ENCODE assay signal across 15 cellular contexts in the genomic region with DNA sequence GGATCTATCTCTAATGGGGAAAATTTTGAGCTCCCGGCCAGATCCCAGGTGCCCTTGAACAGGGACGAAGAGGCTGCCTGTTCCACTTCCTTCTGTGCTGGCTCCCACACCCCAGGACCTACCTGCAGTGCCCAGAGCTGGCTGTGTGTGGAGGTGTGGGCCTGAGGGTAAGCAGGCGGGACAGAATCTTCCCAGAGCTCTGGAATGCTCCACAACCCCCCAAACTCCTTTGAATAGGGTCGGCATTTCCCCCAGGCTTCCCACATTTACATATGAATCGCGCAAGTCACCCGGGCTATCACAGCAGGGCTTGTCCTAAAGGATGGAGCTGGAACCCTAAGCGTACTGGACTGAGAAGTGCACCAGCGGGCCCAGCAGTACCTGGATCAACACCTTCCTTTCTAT.
DNase-seq lines count a peak whose midpoint lies in the region; ATAC-seq and TF ChIP-seq lines count a peak whose summit lies in the region.
"Had no signal": no experiment of that assay in that cellular context is flagged by ENCODE, and none has a peak within 500 bp of the region (broad histone marks: within the 10 kb centered on the region; RNA-seq: fewer than 3 reads in every experiment).

No MANE protein-coding gene starts in this region.

- DNase-seq in GM23338 (ENCODE audit: low spot score) (peak; percentile 99), SK-N-MC (ENCODE audit: low read depth, low spot score) (no peak), right atrium auricular region (ENCODE audit: low spot score) (no peak), COLO668 (lab: John Stamatoyannopoulos, UW; ENCODE audit: unreplicated experiment) (no peak), SHP77 (lab: John Stamatoyannopoulos, UW) (no peak)
- DNase-seq: activated CD4-positive, alpha-beta memory T cell treated with anti-CD3 and anti-CD28 coated beads for 36 hours; activated naive CD8-positive, alpha-beta T cell treated with anti-CD3 and anti-CD28 coated beads for 36 hours; HCEC 1CT; midbrain; NCI-H524 had no signal

- peaks cover 37% of the 10 kb centered on the region for H3K4me1 ChIP-seq in GM23338 (ENCODE audit: insufficient read depth)
- H3K4me1 ChIP-seq in right atrium auricular region = peaks cover 0 to 38% of the 10 kb centered on the region in 2 donors

- TF ChIP-seq CTCF in GM23338 (conservative IDR thresholded peaks at IDR 0.05; ENCODE audit: low read depth in 2 of 2) (peak; percentile 63 to 77), right atrium auricular region (IDR thresholded peaks at IDR 0.05) (no peak), neural cell (IDR thresholded peaks at IDR 0.05; ENCODE audit: poor library complexity, severe bottlenecking) (peak; percentile 37)

- peaks cover 9% of the 10 kb centered on the region for H4K20me1 ChIP-seq in GM23338 (replicated peaks; ENCODE audit: insufficient read depth)
- H4K20me1 ChIP-seq in neural cell (ENCODE audit: insufficient read depth) = no peaks in the 10 kb centered on the region

- H3K9me3 ChIP-seq in SK-N-MC (ENCODE audit: low read depth, low read length) (no peaks in the 10 kb centered on the region), right atrium auricular region (no peaks in the 10 kb centered on the region), neural cell (ENCODE audit: low read length) (no peaks in the 10 kb centered on the region)
- H3K9me3 ChIP-seq: BLaER1, esophagus muscularis mucosa had no signal

- peaks cover 16% of the 10 kb centered on the region for H3K27me3 Mint-ChIP-seq in GM23338 (ENCODE audit: insufficient read depth, low read depth, poor library complexity)
- H3K27me3 Mint-ChIP-seq: activated CD4-positive, alpha-beta memory T cell treated with anti-CD3 and anti-CD28 coated beads for 36 hours; activated naive CD8-positive, alpha-beta T cell treated with anti-CD3 and anti-CD28 coated beads for 36 hours had no signal

- peaks cover 6% of the 10 kb centered on the region for H3K36me3 ChIP-seq in GM23338 (ENCODE audit: insufficient read depth)
- no peaks in the 10 kb centered on the region; the same call in 1 of the 2 replicates for H3K36me3 ChIP-seq in SK-N-MC (ENCODE audit: insufficient read depth, low read length)
- H3K36me3 ChIP-seq in right atrium auricular region = peaks cover under 1% of the 10 kb centered on the region
- no peaks in the 10 kb centered on the region for H3K36me3 ChIP-seq in neural cell (ENCODE audit: insufficient read depth, low read length)

- peaks cover 64% of the 10 kb centered on the region for H3K79me2 ChIP-seq in GM23338 (replicated peaks; ENCODE audit: insufficient read depth)
- H3K79me2 ChIP-seq in neural cell (replicated peaks; ENCODE audit: insufficient read depth, low read length) = peaks cover 26% of the 10 kb centered on the region

- peaks cover 39% of the 10 kb centered on the region for H3K4me1 Mint-ChIP-seq in GM23338

- H3F3A ChIP-seq in GM23338 (replicated peaks; ENCODE audit: low read depth) (peaks cover 7% of the 10 kb centered on the region), neural cell (ENCODE audit: insufficient read depth, low read length, poor library complexity, severe bottlenecking) (no peaks in the 10 kb centered on the region)

- no peak for TF ChIP-seq EP300 in neural cell (conservative IDR thresholded peaks at IDR 0.05; ENCODE audit: poor library complexity, severe bottlenecking)

- H3K36me3 Mint-ChIP-seq in GM23338 (ENCODE audit: low read depth) = peaks cover 35% of the 10 kb centered on the region
- H3K36me3 Mint-ChIP-seq: activated CD4-positive, alpha-beta memory T cell treated with anti-CD3 and anti-CD28 coated beads for 36 hours; activated naive CD8-positive, alpha-beta T cell treated with anti-CD3 and anti-CD28 coated beads for 36 hours had no signal

- H3K27me3 ChIP-seq in GM23338 (ENCODE audit: insufficient read depth) = no peaks in the 10 kb centered on the region
- H3K27me3 ChIP-seq in right atrium auricular region = no peaks in the 10 kb centered on the region
- no peaks in the 10 kb centered on the region for H3K27me3 ChIP-seq in neural cell (ENCODE audit: insufficient read depth, low read depth, low read length)
- H3K27me3 ChIP-seq: BLaER1, esophagus muscularis mucosa had no signal

- peak overlapping the region; percentile 97 for H3K27ac Mint-ChIP-seq in GM23338
- H3K27ac Mint-ChIP-seq: activated CD4-positive, alpha-beta memory T cell treated with anti-CD3 and anti-CD28 coated beads for 36 hours; activated naive CD8-positive, alpha-beta T cell treated with anti-CD3 and anti-CD28 coated beads for 36 hours had no signal

- H2AFZ ChIP-seq in GM23338 (no peak overlapping the region), neural cell (ENCODE audit: low read depth, low read length) (peak overlapping the region; percentile 14)

- no peaks in the 10 kb centered on the region; the same call in 2 of the 3 replicates for H3K9me3 Mint-ChIP-seq in GM23338
- H3K9me3 Mint-ChIP-seq: activated CD4-positive, alpha-beta memory T cell treated with anti-CD3 and anti-CD28 coated beads for 36 hours; activated naive CD8-positive, alpha-beta T cell treated with anti-CD3 and anti-CD28 coated beads for 36 hours had no signal

- peak overlapping the region; percentile 96 for H3K4me3 Mint-ChIP-seq in GM23338
- H3K4me3 Mint-ChIP-seq: activated CD4-positive, alpha-beta memory T cell treated with anti-CD3 and anti-CD28 coated beads for 36 hours; activated naive CD8-positive, alpha-beta T cell treated with anti-CD3 and anti-CD28 coated beads for 36 hours had no signal

- peak overlapping the region; percentile 91 for H3K4me2 ChIP-seq in GM23338
- no peak overlapping the region for H3K4me2 ChIP-seq in neural cell (ENCODE audit: low read length)
- H3K4me2 ChIP-seq: BLaER1 had no signal

- peak; percentile 95 for ATAC-seq in GM23338
- ATAC-seq in HG02970 (IDR thresholded peaks at IDR 0.05; ENCODE audit: low FRiP score, unreplicated experiment) = no peak
- ATAC-seq in GM19395 (IDR thresholded peaks at IDR 0.05; ENCODE audit: unreplicated experiment) = no peak

- no peak for TF ChIP-seq RAD21 in neural cell (conservative IDR thresholded peaks at IDR 0.05)

- H3K9ac ChIP-seq in SK-N-MC (ENCODE audit: insufficient read length) (peak overlapping the region; percentile 78), neural cell (ENCODE audit: low read length) (no peak overlapping the region)
- H3K9ac ChIP-seq: BLaER1 had no signal

- H3K27ac ChIP-seq in GM23338 (ENCODE audit: low read depth) (peak overlapping the region; percentile 97), SK-N-MC (peak overlapping the region; percentile 83), right atrium auricular region (no peak overlapping the region), neural cell (ENCODE audit: low read length) (no peak overlapping the region)
- H3K27ac ChIP-seq: BLaER1, esophagus muscularis mucosa had no signal

- no peaks in the 10 kb centered on the region for H3K9me2 ChIP-seq in GM23338 (ENCODE audit: insufficient read depth)
- no peaks in the 10 kb centered on the region for H3K9me2 ChIP-seq in neural cell (ENCODE audit: insufficient read depth, low read length)

- H3K4me3 ChIP-seq in GM23338 = peak overlapping the region; percentile 84
- H3K4me3 ChIP-seq in SK-N-MC = peak overlapping the region; percentile 85
- peak overlapping the region; percentile 20 to 38 for H3K4me3 ChIP-seq in right atrium auricular region
- peak overlapping the region; percentile 51 for H3K4me3 ChIP-seq in neural cell (ENCODE audit: low read length)
- H3K4me3 ChIP-seq: BLaER1, esophagus muscularis mucosa had no signal

TF ChIP-seq in GM23338, 12 proteins besides CTCF, POLR2A, EP300 and RAD21 (continues in another document):
- TF ChIP-seq POLR2AphosphoS5 (IDR thresholded peaks at IDR 0.05; ENCODE audit: low read depth) = peak; percentile 98
- peak; percentile 74 for TF ChIP-seq CREB1 (CRISPR knock-in tag; IDR thresholded peaks at IDR 0.05; ENCODE audit: low read depth)
- TF ChIP-seq, protein P1, sequence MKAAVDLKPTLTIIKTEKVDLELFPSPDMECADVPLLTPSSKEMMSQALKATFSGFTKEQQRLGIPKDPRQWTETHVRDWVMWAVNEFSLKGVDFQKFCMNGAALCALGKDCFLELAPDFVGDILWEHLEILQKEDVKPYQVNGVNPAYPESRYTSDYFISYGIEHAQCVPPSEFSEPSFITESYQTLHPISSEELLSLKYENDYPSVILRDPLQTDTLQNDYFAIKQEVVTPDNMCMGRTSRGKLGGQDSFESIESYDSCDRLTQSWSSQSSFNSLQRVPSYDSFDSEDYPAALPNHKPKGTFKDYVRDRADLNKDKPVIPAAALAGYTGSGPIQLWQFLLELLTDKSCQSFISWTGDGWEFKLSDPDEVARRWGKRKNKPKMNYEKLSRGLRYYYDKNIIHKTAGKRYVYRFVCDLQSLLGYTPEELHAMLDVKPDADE (IDR thresholded peaks at IDR 0.05) = peak; percentile 63
- TF ChIP-seq ZNF331 (CRISPR knock-in tag; IDR thresholded peaks at IDR 0.05; ENCODE audit: low read depth) = no peak
- TF ChIP-seq JUNB (IDR thresholded peaks at IDR 0.05; ENCODE audit: unreplicated experiment) = no peak
- TF ChIP-seq EZH2phosphoT487 (IDR thresholded peaks at IDR 0.05; ENCODE audit: unreplicated experiment) = no peak

TF ChIP-seq in neural cell, 6 proteins besides CTCF, POLR2A, EP300 and RAD21 (continues in another document):
- TF ChIP-seq, protein P2, sequence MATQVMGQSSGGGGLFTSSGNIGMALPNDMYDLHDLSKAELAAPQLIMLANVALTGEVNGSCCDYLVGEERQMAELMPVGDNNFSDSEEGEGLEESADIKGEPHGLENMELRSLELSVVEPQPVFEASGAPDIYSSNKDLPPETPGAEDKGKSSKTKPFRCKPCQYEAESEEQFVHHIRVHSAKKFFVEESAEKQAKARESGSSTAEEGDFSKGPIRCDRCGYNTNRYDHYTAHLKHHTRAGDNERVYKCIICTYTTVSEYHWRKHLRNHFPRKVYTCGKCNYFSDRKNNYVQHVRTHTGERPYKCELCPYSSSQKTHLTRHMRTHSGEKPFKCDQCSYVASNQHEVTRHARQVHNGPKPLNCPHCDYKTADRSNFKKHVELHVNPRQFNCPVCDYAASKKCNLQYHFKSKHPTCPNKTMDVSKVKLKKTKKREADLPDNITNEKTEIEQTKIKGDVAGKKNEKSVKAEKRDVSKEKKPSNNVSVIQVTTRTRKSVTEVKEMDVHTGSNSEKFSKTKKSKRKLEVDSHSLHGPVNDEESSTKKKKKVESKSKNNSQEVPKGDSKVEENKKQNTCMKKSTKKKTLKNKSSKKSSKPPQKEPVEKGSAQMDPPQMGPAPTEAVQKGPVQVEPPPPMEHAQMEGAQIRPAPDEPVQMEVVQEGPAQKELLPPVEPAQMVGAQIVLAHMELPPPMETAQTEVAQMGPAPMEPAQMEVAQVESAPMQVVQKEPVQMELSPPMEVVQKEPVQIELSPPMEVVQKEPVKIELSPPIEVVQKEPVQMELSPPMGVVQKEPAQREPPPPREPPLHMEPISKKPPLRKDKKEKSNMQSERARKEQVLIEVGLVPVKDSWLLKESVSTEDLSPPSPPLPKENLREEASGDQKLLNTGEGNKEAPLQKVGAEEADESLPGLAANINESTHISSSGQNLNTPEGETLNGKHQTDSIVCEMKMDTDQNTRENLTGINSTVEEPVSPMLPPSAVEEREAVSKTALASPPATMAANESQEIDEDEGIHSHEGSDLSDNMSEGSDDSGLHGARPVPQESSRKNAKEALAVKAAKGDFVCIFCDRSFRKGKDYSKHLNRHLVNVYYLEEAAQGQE (IDR thresholded peaks at IDR 0.05; ENCODE audit: borderline replicate concordance) = no peak
- TF ChIP-seq TAF1 (IDR thresholded peaks at IDR 0.05; ENCODE audit: low read depth) (no peak), MXI1 (conservative IDR thresholded peaks at IDR 0.05; ENCODE audit: poor library complexity, severe bottlenecking) (no peak)

Comparison
In these comparisons a context has a peak if more than half of its experiments do, and no peak if none do; other contexts are left out.
1. H3K27ac ChIP-seq: peak in GM23338 (single experiment) and SK-N-MC (single experiment); none in right atrium auricular region (0 of 2) and neural cell (single experiment).
2. H3K4me3 ChIP-seq: peak in every context shown above with its lines; median percentile 85 in SK-N-MC; 84 in GM23338; 51 in neural cell; 29 in right atrium auricular region.
3. CTCF ChIP-seq: peak in GM23338 (2 of 2) and neural cell (single experiment); none in right atrium auricular region (0 of 2).